In the genomic region with DNA sequence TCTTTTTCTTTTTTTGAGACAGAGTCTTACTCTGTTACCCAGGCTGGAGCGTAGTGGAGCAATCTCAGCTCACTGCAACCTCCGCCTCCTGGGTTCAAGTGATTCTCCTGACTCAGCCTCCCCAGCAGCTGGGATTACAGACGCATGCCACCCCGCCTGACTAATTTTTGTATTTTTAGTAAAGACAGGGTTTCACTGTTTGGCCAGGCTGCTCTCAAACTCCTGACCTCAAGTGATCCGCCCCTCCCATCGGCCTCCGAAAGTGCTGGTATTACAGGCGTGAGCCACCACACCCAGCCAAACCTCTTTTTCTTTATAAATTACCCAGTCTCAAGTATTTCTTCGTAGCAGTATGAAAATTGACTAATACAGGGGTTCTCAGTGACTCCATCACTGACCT, we compare ENCODE assay signal across 1 cellular context. TPM values are rescaled to one million over a fixed set of nuclear protein-coding genes. Genes with fewer than 3 reads are reported as not detected.
"Had no signal": no experiment of that assay in that cellular context is flagged by ENCODE, and none has a peak within 500 bp of the region (broad histone marks: within the 10 kb centered on the region; RNA-seq: fewer than 3 reads in every experiment).

No MANE protein-coding gene starts in this region.

RNA-seq across cellular contexts. Expression of a gene that starts 35.7 kb away (rescaled TPM):
- polyA plus RNA-seq: IgD-negative memory B cell had no signal
